8 cellular contexts compared by ENCODE assay signal in genomic region chr5:7868773-7869473, GRCh38. TPM values are rescaled to one million over a fixed set of nuclear protein-coding genes. Genes with fewer than 3 reads are reported as not detected.
DNase-seq lines count a peak whose midpoint lies in the region; ATAC-seq and TF ChIP-seq lines count a peak whose summit lies in the region.

FASTKD3 (minus strand) TSS chr5:7869031; CDS start chr5:7868083, 948 bp downstream.
MTRR (plus strand) TSS chr5:7869148; CDS start chr5:7870795, 1,647 bp downstream.

- DNase-seq in DND-41 (peak; percentile 92), GM23248 (peak; percentile 98), Kasumi-1 (lab: John Stamatoyannopoulos, UW) (peak; percentile 92 to 94), RPMI7951 (ENCODE audit: low read depth) (peak; percentile 89), fibroblast of gingiva (ENCODE audit: low read depth) (peak; percentile 92)
- peak; percentile 87 for DNase-seq in activated T-helper 1 cell treated with anti-CD3 and anti-CD28 coated beads, Interleukin-12 subunit alpha, Interleukin-12 subunit beta, Interleukin-2, Interleukin-4 antibody, amounts not matched to agents 30 ng/mL and 10 ng/mL and 1 ng/mL, durations not matched to agents 14 hours and 24 hours and 36 hours (ENCODE audit: low spot score)
- DNase-seq in naive thymus-derived CD8-positive, alpha-beta T cell = peak; percentile 81 to 92 (median 88)
- peak; percentile 79 to 87 (median 85) for DNase-seq in stimulated activated naive CD4-positive, alpha-beta T cell (lab: John Stamatoyannopoulos, UW)

- peak; percentile 99 for ATAC-seq in DND-41 (ENCODE audit: insufficient read depth, low read depth)
- ATAC-seq in naive thymus-derived CD8-positive, alpha-beta T cell = peak; percentile 99

- H3K4me3 ChIP-seq in DND-41 (ENCODE audit: low read depth in 1 of 2, low read length in 2 of 2) (peak within 1 kb of the TSS; percentile 86 to 92), GM23248 (peak within 1 kb of the TSS; percentile 96)

- in situ Hi-C loops in GM23248 (cut with MboI) = no loop called here

- H4K20me1 ChIP-seq in DND-41 (ENCODE audit: insufficient read depth, low read length) (peaks cover 40% of the 10 kb centered on the region), GM23248 (ENCODE audit: insufficient read depth) (no peaks in the 10 kb centered on the region)

- H3K27me3 Mint-ChIP-seq in activated T-helper 1 cell treated with anti-CD3 and anti-CD28 coated beads, Interleukin-12 subunit alpha, Interleukin-12 subunit beta, Interleukin-2, Interleukin-4 antibody, amounts not matched to agents 30 ng/mL and 10 ng/mL and 1 ng/mL, durations not matched to agents 14 hours and 24 hours and 36 hours (ENCODE audit: insufficient read depth) = no peaks in the 10 kb centered on the region
- H3K27me3 Mint-ChIP-seq in naive thymus-derived CD8-positive, alpha-beta T cell = no peaks in the 10 kb centered on the region

- H3K27ac Mint-ChIP-seq in activated T-helper 1 cell treated with anti-CD3 and anti-CD28 coated beads, Interleukin-12 subunit alpha, Interleukin-12 subunit beta, Interleukin-2, Interleukin-4 antibody, amounts not matched to agents 30 ng/mL and 10 ng/mL and 1 ng/mL, durations not matched to agents 14 hours and 24 hours and 36 hours = peak within 1 kb of the TSS; percentile 89
- H3K27ac Mint-ChIP-seq in naive thymus-derived CD8-positive, alpha-beta T cell = peak within 1 kb of the TSS; percentile 82 to 97 (median 94)

- H3K9ac ChIP-seq in DND-41 (ENCODE audit: low read depth, low read length) (peak within 1 kb of the TSS; percentile 86), GM23248 (peak within 1 kb of the TSS; percentile 97)

- peaks cover 78% of the 10 kb centered on the region for H3K79me2 ChIP-seq in DND-41 (ENCODE audit: insufficient read depth, low read length)
- H3K79me2 ChIP-seq in GM23248 (ENCODE audit: insufficient read depth) = peaks cover 78% of the 10 kb centered on the region

- H2AFZ ChIP-seq in DND-41 (ENCODE audit: low read depth, low read length) = peak within 1 kb of the TSS; percentile 92
- peak within 1 kb of the TSS; percentile 98 for H2AFZ ChIP-seq in GM23248

- peaks cover 48% of the 10 kb centered on the region for H3K36me3 Mint-ChIP-seq in activated T-helper 1 cell treated with anti-CD3 and anti-CD28 coated beads, Interleukin-12 subunit alpha, Interleukin-12 subunit beta, Interleukin-2, Interleukin-4 antibody, amounts not matched to agents 30 ng/mL and 10 ng/mL and 1 ng/mL, durations not matched to agents 14 hours and 24 hours and 36 hours (ENCODE audit: low read depth)
- H3K36me3 Mint-ChIP-seq in naive thymus-derived CD8-positive, alpha-beta T cell = peaks cover 4 to 35% (median 5%) of the 10 kb centered on the region in 3 donors

- H3K9me2 ChIP-seq in GM23248 (ENCODE audit: insufficient read depth) = no peaks in the 10 kb centered on the region

- H3K4me2 ChIP-seq in DND-41 (ENCODE audit: insufficient read depth, low read length) (peak within 1 kb of the TSS; percentile 82), GM23248 (ENCODE audit: unreplicated experiment) (peak within 1 kb of the TSS; percentile 100)

- no peaks in the 10 kb centered on the region for H3F3A ChIP-seq in GM23248 (ENCODE audit: insufficient read depth)

- H3K27ac ChIP-seq in DND-41 (ENCODE audit: low read length) (peak within 1 kb of the TSS; percentile 74), GM23248 (peak within 1 kb of the TSS; percentile 77)

- POLR2A ChIA-PET in naive thymus-derived CD8-positive, alpha-beta T cell (lab: Charles Lee) = interaction anchor here (1.1 to 1.5 kb wide), 3 partner anchors 11 to 1236 kb away, joined by 3 to 4 read pairs (median 4); partner anchors contain the start of genes NSUN2 and SRD5A1

- peaks cover 73% of the 10 kb centered on the region for H3K4me1 Mint-ChIP-seq in activated T-helper 1 cell treated with anti-CD3 and anti-CD28 coated beads, Interleukin-12 subunit alpha, Interleukin-12 subunit beta, Interleukin-2, Interleukin-4 antibody, amounts not matched to agents 30 ng/mL and 10 ng/mL and 1 ng/mL, durations not matched to agents 14 hours and 24 hours and 36 hours (ENCODE audit: low read depth)
- peaks cover 40 to 76% (median 74%) of the 10 kb centered on the region in 4 donors for H3K4me1 Mint-ChIP-seq in naive thymus-derived CD8-positive, alpha-beta T cell

- H3K36me3 ChIP-seq in DND-41 (ENCODE audit: insufficient read depth, low read length) (peaks cover 51% of the 10 kb centered on the region), GM23248 (ENCODE audit: low read depth) (peaks cover 11% of the 10 kb centered on the region)

- intact Hi-C loops in activated T-helper 1 cell treated with anti-CD3 and anti-CD28 coated beads, Interleukin-12 subunit alpha, Interleukin-12 subunit beta, Interleukin-2, Interleukin-4 antibody, amounts not matched to agents 30 ng/mL and 10 ng/mL and 1 ng/mL, durations not matched to agents 14 hours and 24 hours and 36 hours (cut with micrococcal nuclease) = loop anchor here (1.0 to 5.0 kb wide), 6 partner anchors 9 to 1492 kb away; partner anchors contain the start of genes MED10, NSUN2, SRD5A1 and TENT4A

- WGBS in GM23248 (ENCODE audit: low coverage in 1 of 2, low lambda C conversion rate in 2 of 2, missing lambda C conversion rate in 2 of 2), 2 experiments = 0 to 1% methylated on average over 71 to 73 of the region's 83 CpGs

- H3K27me3 ChIP-seq in DND-41 (ENCODE audit: insufficient read depth, low read length, poor library complexity) (no peaks in the 10 kb centered on the region), GM23248 (replicated peaks; ENCODE audit: insufficient read depth) (no peaks in the 10 kb centered on the region)

- H3K9me3 ChIP-seq in DND-41 (ENCODE audit: insufficient read depth, low read length, severe bottlenecking) (no peaks in the 10 kb centered on the region), GM23248 (ENCODE audit: low read depth) (no peaks in the 10 kb centered on the region)

- no peak for TF ChIP-seq CTCF in DND-41 (IDR thresholded peaks at IDR 0.05; ENCODE audit: borderline replicate concordance, extremely low read depth, low read length, poor library complexity, severe bottlenecking)

- H3K4me1 ChIP-seq in DND-41 (ENCODE audit: insufficient read depth, low read length) (peaks cover 49% of the 10 kb centered on the region), GM23248 (ENCODE audit: insufficient read depth) (peaks cover 20% of the 10 kb centered on the region)

- no peaks in the 10 kb centered on the region for H3K9me3 Mint-ChIP-seq in activated T-helper 1 cell treated with anti-CD3 and anti-CD28 coated beads, Interleukin-12 subunit alpha, Interleukin-12 subunit beta, Interleukin-2, Interleukin-4 antibody, amounts not matched to agents 30 ng/mL and 10 ng/mL and 1 ng/mL, durations not matched to agents 14 hours and 24 hours and 36 hours
- H3K9me3 Mint-ChIP-seq in naive thymus-derived CD8-positive, alpha-beta T cell = no peaks in the 10 kb centered on the region

- H3K4me3 Mint-ChIP-seq in activated T-helper 1 cell treated with anti-CD3 and anti-CD28 coated beads, Interleukin-12 subunit alpha, Interleukin-12 subunit beta, Interleukin-2, Interleukin-4 antibody, amounts not matched to agents 30 ng/mL and 10 ng/mL and 1 ng/mL, durations not matched to agents 14 hours and 24 hours and 36 hours = peak within 1 kb of the TSS; percentile 97
- H3K4me3 Mint-ChIP-seq in naive thymus-derived CD8-positive, alpha-beta T cell = peak within 1 kb of the TSS; percentile 89 to 100 (median 96)

RNA-seq across cellular contexts. Expression of gene FASTKD3, which starts in this region (rescaled TPM):
- 9.3 and 23.9 TPM in 2 replicates for total RNA-seq in GM23248 (2014; rRNA removed; shearing (Covaris generic))
- polyA plus RNA-seq in GM23248 (2016; fragmentation: Nextera tagmentation; extraction: Ambion mirVana) = 9.1 and 10.6 TPM in 2 replicates
- 13.8 and 21.1 TPM in 2 replicates for total RNA-seq in RPMI7951 (2014; rRNA removed; shearing (Covaris generic))
- 13.5 and 18.6 TPM in 2 replicates for total RNA-seq in activated T-helper 1 cell treated with anti-CD3 and anti-CD28 coated beads, Interleukin-12 subunit alpha, Interleukin-12 subunit beta, Interleukin-2, Interleukin-4 antibody, amounts not matched to agents 30 ng/mL and 10 ng/mL and 1 ng/mL, durations not matched to agents 14 hours and 24 hours and 36 hours
- total RNA-seq in naive thymus-derived CD8-positive, alpha-beta T cell = 10 to 100 TPM; 13.3 to 13.7 TPM
- 10 to 100 TPM in 2 of 3 donors, 1 to 10 TPM in 1; 6.0 to 13.1 (median 11.0) TPM for polyA plus RNA-seq in naive thymus-derived CD8-positive, alpha-beta T cell

RNA-seq across cellular contexts. Expression of gene MTRR, which starts in this region (rescaled TPM):
- total RNA-seq in GM23248 (2014; rRNA removed; shearing (Covaris generic)) = 29.3 and 44.0 TPM in 2 replicates
- polyA plus RNA-seq in GM23248 (2016; fragmentation: Nextera tagmentation; extraction: Ambion mirVana) = 27.4 and 27.6 TPM in 2 replicates
- total RNA-seq in RPMI7951 (2014; rRNA removed; shearing (Covaris generic)) = 20.4 and 22.3 TPM in 2 replicates
- 83.0 and 90.4 TPM in 2 replicates for total RNA-seq in activated T-helper 1 cell treated with anti-CD3 and anti-CD28 coated beads, Interleukin-12 subunit alpha, Interleukin-12 subunit beta, Interleukin-2, Interleukin-4 antibody, amounts not matched to agents 30 ng/mL and 10 ng/mL and 1 ng/mL, durations not matched to agents 14 hours and 24 hours and 36 hours
- total RNA-seq in naive thymus-derived CD8-positive, alpha-beta T cell = 10 to 100 TPM; 54.1 to 63.9 TPM
- polyA plus RNA-seq in naive thymus-derived CD8-positive, alpha-beta T cell = 10 to 100 TPM; 26.1 to 33.3 (median 32.5) TPM

Comparison
In these comparisons a context has a peak if more than half of its experiments do, and no peak if none do; other contexts are left out.
1. Peak in every context shown above with its lines: DNase-seq, ATAC-seq, H3K4me3 ChIP-seq and H3K27ac ChIP-seq.